ENCODE assay signal across 8 cellular contexts in the genomic region with DNA sequence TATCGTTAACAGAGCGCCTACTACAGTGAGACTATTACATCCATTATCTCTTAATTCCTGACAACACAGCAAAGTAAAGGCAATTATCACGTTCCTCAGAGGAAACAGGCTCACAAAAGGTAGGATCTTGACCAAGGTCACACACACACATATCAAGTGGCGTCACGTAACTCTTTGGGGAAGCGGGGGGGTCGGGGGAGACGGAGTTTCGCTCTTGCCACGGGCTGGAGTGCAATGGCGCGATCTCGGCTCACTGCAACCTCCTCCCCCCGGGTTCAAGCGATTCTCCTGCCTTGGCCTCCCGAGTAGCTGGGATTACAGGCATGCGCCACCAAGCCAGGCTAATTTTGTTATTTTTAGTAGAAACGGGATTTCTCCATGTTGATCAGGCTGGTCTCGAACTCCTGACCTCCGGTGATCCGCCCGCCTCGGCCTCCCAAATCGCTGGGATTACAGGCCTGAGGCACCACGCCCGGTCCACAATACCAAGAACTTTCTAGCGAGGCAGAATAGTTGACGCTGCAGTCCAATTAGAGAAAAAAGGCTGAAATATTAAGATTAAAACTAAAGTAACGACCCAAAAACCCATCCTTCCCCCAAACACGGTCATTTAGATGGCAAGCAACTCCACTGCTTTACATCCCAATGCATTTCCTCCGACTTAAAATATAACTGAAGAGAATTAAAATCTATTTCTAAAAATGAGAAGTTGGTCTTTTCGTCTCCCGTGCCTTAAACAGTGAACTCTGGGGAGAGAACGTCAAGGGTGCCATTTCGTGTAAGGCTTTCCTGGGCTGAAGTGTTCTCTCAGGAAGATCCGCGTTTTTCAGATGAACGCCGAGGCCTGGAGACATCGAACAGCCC.
DNase-seq lines count a peak whose midpoint lies in the region; ATAC-seq lines count a peak whose summit lies in the region.

No MANE protein-coding gene starts in this region.

- ATAC-seq in HG02884 (IDR thresholded peaks at IDR 0.05; ENCODE audit: unreplicated experiment) (no peak), GM18907 (IDR thresholded peaks at IDR 0.05; ENCODE audit: unreplicated experiment) (no peak)

- H3K4me3 ChIP-seq in SK-N-MC, result peak overlapping the region; percentile 99
- H3K4me3 ChIP-seq in adipocyte (ENCODE audit: low read length), result peak overlapping the region; percentile 92
- peak overlapping the region; percentile 96 for H3K4me3 ChIP-seq in iPS-15b (ENCODE audit: low read depth, low read length)

- H3K27me3 ChIP-seq in adipocyte (replicated peaks; ENCODE audit: control insufficient read depth, insufficient read depth, low read length) (no peaks in the 10 kb centered on the region), iPS-15b (ENCODE audit: control insufficient read depth, insufficient read depth, low read length) (no peaks in the 10 kb centered on the region)

- H3K36me3 ChIP-seq in SK-N-MC (ENCODE audit: insufficient read depth, low read length), result peaks cover 53% of the 10 kb centered on the region
- H3K36me3 ChIP-seq in adipocyte (ENCODE audit: control insufficient read depth, insufficient read depth, low read length, severe bottlenecking), result peaks cover 20% of the 10 kb centered on the region
- H3K36me3 ChIP-seq in iPS-15b (ENCODE audit: control insufficient read depth, insufficient read depth, low read length), result peaks cover 9% of the 10 kb centered on the region

- H3K9me3 ChIP-seq in SK-N-MC (ENCODE audit: low read depth, low read length) (no peaks in the 10 kb centered on the region), adipocyte (ENCODE audit: control insufficient read depth, low read length) (no peaks in the 10 kb centered on the region), iPS-15b (ENCODE audit: control insufficient read depth, insufficient read depth, low read length) (no peaks in the 10 kb centered on the region)

- DNase-seq in SIG-M5 treated with dmso at 0.1 percent for 504 hours (lab: John Stamatoyannopoulos, UW; ENCODE audit: unreplicated experiment), result peak; percentile 38
- no peak for DNase-seq in SIG-M5 (lab: John Stamatoyannopoulos, UW)
- no peak for DNase-seq in SK-N-MC (ENCODE audit: low read depth, low spot score)
- DNase-seq in adipocyte (ENCODE audit: low read depth), result peak; percentile 69
- peak; percentile 10 to 35 for DNase-seq in stimulated activated CD4-positive, alpha-beta T cell treated with anti-CD3 and anti-CD28 coated beads, Interleukin-15, amount 100 ng/mL, for 1 hour (ENCODE audit: low read depth in 1 of 2, low spot score in 1 of 2)

- H3K27ac ChIP-seq in SK-N-MC, result peak overlapping the region; percentile 99

- peak overlapping the region; percentile 100 for H3K9ac ChIP-seq in SK-N-MC (ENCODE audit: insufficient read length)
- H3K9ac ChIP-seq in adipocyte (ENCODE audit: low read length), result peak overlapping the region; percentile 100
- peak overlapping the region; percentile 100 for H3K9ac ChIP-seq in iPS-15b (ENCODE audit: low read depth, low read length)

- peaks cover 41% of the 10 kb centered on the region for H3K4me1 ChIP-seq in adipocyte (ENCODE audit: control insufficient read depth, insufficient read depth, low read length)
- peaks cover 3% of the 10 kb centered on the region for H3K4me1 ChIP-seq in iPS-15b (ENCODE audit: control insufficient read depth, insufficient read depth, low read length)

Comparison
In these comparisons a context has a peak if more than half of its experiments do, and no peak if none do; other contexts are left out.
1. DNase-seq: peak in SIG-M5 treated with dmso at 0.1 percent for 504 hours (single experiment), adipocyte (single experiment) and stimulated activated CD4-positive, alpha-beta T cell treated with anti-CD3 and anti-CD28 coated beads, Interleukin-15, amount 100 ng/mL, for 1 hour (2 of 2); none in SIG-M5 (single experiment) and SK-N-MC (single experiment).
2. Peak in every context shown above with its lines, with median percentiles within 50 percentile points of each other: H3K4me3 ChIP-seq and H3K9ac ChIP-seq.